Comparison of ENCODE assay signal across 21 cellular contexts in the genomic region with DNA sequence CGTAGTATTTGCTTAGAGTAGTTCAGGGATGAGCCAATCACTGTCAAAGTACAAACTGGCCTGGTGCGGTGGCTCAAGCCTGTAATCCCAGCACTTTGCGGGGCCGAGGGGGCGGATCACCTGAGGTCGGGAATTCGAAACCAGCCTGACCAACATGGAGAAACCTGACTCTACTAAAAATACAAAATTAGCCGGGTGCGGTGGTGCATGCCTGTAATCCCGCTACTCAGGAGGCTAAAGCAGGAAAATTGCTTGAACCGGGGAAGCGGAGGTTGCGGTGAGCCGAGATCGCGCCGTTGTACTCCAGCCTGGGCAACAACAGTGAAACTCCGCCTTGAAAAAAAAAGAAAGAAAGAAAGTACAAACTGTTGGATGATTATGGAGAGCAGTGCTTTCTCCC. TPM values are rescaled to one million over a fixed set of nuclear protein-coding genes. Genes with fewer than 3 reads are reported as not detected.
DNase-seq lines count a peak whose midpoint lies in the region; ATAC-seq and TF ChIP-seq lines count a peak whose summit lies in the region.
"Had no signal": no experiment of that assay in that cellular context is flagged by ENCODE, and none has a peak within 500 bp of the region (broad histone marks: within the 10 kb centered on the region; RNA-seq: fewer than 3 reads in every experiment).

No MANE protein-coding gene starts in this region.

- H3K23ac ChIP-seq in trophoblast cell (ENCODE audit: low read length), result no peak overlapping the region

- H3K4me1 ChIP-seq in trophoblast cell (ENCODE audit: control insufficient read depth in 1 of 2, insufficient read depth in 2 of 2, low read length in 2 of 2) (peaks cover 2 to 4% of the 10 kb centered on the region in 2 experiments), breast epithelium (no peaks in the 10 kb centered on the region)

- H2AK5ac ChIP-seq in trophoblast cell (ENCODE audit: low read length), result no peak overlapping the region

- H3K27me3 ChIP-seq in WERI-Rb-1 (ENCODE audit: insufficient read depth, low read depth, severe bottlenecking) (no peaks in the 10 kb centered on the region), trophoblast cell (ENCODE audit: insufficient read depth, low read length) (no peaks in the 10 kb centered on the region), breast epithelium (no peaks in the 10 kb centered on the region)
- H3K27me3 ChIP-seq: BLaER1 had no signal

- no peak overlapping the region for H2BK5ac ChIP-seq in trophoblast cell (ENCODE audit: low read depth, low read length, poor library complexity)

- H3K4me3 Mint-ChIP-seq in CD14-positive monocyte, result no peak overlapping the region
- H3K4me3 Mint-ChIP-seq: B cell; CD4-positive, alpha-beta T cell; CD8-positive, alpha-beta memory T cell had no signal

- H3K9me3 ChIP-seq in WERI-Rb-1 (ENCODE audit: severe bottlenecking), result peaks cover 3% of the 10 kb centered on the region
- no peaks in the 10 kb centered on the region for H3K9me3 ChIP-seq in trophoblast cell (ENCODE audit: insufficient read depth, low read depth, low read length)
- H3K9me3 ChIP-seq in breast epithelium, result no peaks in the 10 kb centered on the region

- H4K8ac ChIP-seq in trophoblast cell (ENCODE audit: low read depth, low read length), result no peak overlapping the region

- no peak for TF ChIP-seq CTCF in CD14-positive monocyte (IDR thresholded peaks at IDR 0.05)
- no peak for TF ChIP-seq CTCF in WERI-Rb-1 (IDR thresholded peaks at IDR 0.05; ENCODE audit: low read depth, low read length)
- TF ChIP-seq CTCF in foreskin fibroblast (IDR thresholded peaks at IDR 0.05; ENCODE audit: low read depth, low read length), result no peak
- TF ChIP-seq CTCF in breast epithelium (IDR thresholded peaks at IDR 0.05), result no peak

- no peak overlapping the region for H3K4me3 ChIP-seq in WERI-Rb-1 (ENCODE audit: low read depth, low read length)
- H3K4me3 ChIP-seq in trophoblast cell (ENCODE audit: low read depth, low read length), result no peak overlapping the region
- H3K4me3 ChIP-seq in foreskin fibroblast (ENCODE audit: low read depth in 1 of 2, low read length in 2 of 2), result no peak overlapping the region
- H3K4me3 ChIP-seq in breast epithelium, result no peak overlapping the region
- H3K4me3 ChIP-seq: BLaER1 had no signal

- H3K4ac ChIP-seq in trophoblast cell (ENCODE audit: low read depth, low read length), result no peak overlapping the region

- peaks cover 2% of the 10 kb centered on the region for H3K79me1 ChIP-seq in trophoblast cell (ENCODE audit: low read length)

- ATAC-seq in HG02623 (IDR thresholded peaks at IDR 0.05; ENCODE audit: unreplicated experiment) (no peak), GM19324 (IDR thresholded peaks at IDR 0.05; ENCODE audit: low FRiP score, unreplicated experiment) (no peak)

- WGBS in trophoblast cell (ENCODE audit: extremely low coverage, insufficient coverage, insufficient read length), result no CpG with 5 or more reads among the region's 18 CpGs

- no peak overlapping the region for H2AFZ ChIP-seq in trophoblast cell (ENCODE audit: insufficient read depth, low read length, poor library complexity)

- peaks cover 0 to 2% (median 0%) of the 10 kb centered on the region in 3 donors for H3K27me3 Mint-ChIP-seq in CD14-positive monocyte (ENCODE audit: low read depth in 3 of 3)
- H3K27me3 Mint-ChIP-seq: B cell; CD4-positive, alpha-beta T cell had no signal

- no peak overlapping the region for H2BK12ac ChIP-seq in trophoblast cell (ENCODE audit: low read length)

- no peak overlapping the region for H3K14ac ChIP-seq in trophoblast cell (ENCODE audit: low read length)

- no peaks in the 10 kb centered on the region for H3K36me3 Mint-ChIP-seq in CD14-positive monocyte
- H3K36me3 Mint-ChIP-seq: CD8-positive, alpha-beta memory T cell had no signal

- no peak overlapping the region for H4K12ac ChIP-seq in trophoblast cell (ENCODE audit: low read depth, low read length)

- no peak overlapping the region for H3K18ac ChIP-seq in trophoblast cell (ENCODE audit: low read length)

- no peak for TF ChIP-seq POLR2A in breast epithelium (IDR thresholded peaks at IDR 0.05)

- no peaks in the 10 kb centered on the region for H3K36me3 ChIP-seq in WERI-Rb-1
- H3K36me3 ChIP-seq in trophoblast cell (ENCODE audit: control insufficient read depth in 1 of 2, insufficient read depth in 2 of 2, low read length in 2 of 2), result peaks cover 0 to 2% of the 10 kb centered on the region in 2 experiments
- no peaks in the 10 kb centered on the region for H3K36me3 ChIP-seq in breast epithelium
- H3K36me3 ChIP-seq: BLaER1 had no signal

- H4K91ac ChIP-seq in trophoblast cell (ENCODE audit: low read depth, low read length), result peak overlapping the region; percentile 2

- H3K27ac ChIP-seq in WERI-Rb-1 (no peak overlapping the region), trophoblast cell (ENCODE audit: low read depth, low read length) (no peak overlapping the region), breast epithelium (no peak overlapping the region)
- H3K27ac ChIP-seq: 22Rv1, BLaER1, C4-2B had no signal

- H3K79me2 ChIP-seq in trophoblast cell (ENCODE audit: control insufficient read depth, insufficient read depth, low read length, poor library complexity), result peaks cover 2% of the 10 kb centered on the region

- peak overlapping the region in 4 of 7 donors; percentile 35 to 88 (median 63) for H3K27ac Mint-ChIP-seq in CD14-positive monocyte
- H3K27ac Mint-ChIP-seq: B cell; CD4-positive, alpha-beta T cell had no signal

- peaks cover 0 to 4% (median 1%) of the 10 kb centered on the region in 7 donors for H3K9me3 Mint-ChIP-seq in CD14-positive monocyte
- H3K9me3 Mint-ChIP-seq: CD4-positive, alpha-beta T cell; CD8-positive, alpha-beta memory T cell had no signal

- H3K4me1 Mint-ChIP-seq in CD14-positive monocyte, result peaks cover 46% of the 10 kb centered on the region
- H3K4me1 Mint-ChIP-seq: CD8-positive, alpha-beta memory T cell had no signal

- H2BK120ac ChIP-seq in trophoblast cell (ENCODE audit: insufficient read depth, low read length, poor library complexity), result peak overlapping the region; percentile 3

- intact Hi-C loops in CD14-positive monocyte (cut with micrococcal nuclease), result no loop called here
- intact Hi-C loops in breast epithelium (cut with DNase I; ENCODE audit: low total_unique reads), result no loop called here

- DNase-seq in CD14-positive monocyte (ENCODE audit: low spot score) (no peak), WERI-Rb-1 (peak; percentile 30), left kidney (ENCODE audit: low read depth, low spot score) (peak; percentile 40), trophoblast cell (no peak), foreskin fibroblast (no peak), breast epithelium (ENCODE audit: low spot score in 2 of 2) (no peak)
- DNase-seq: CD4-positive, alpha-beta T cell; CD8-positive, alpha-beta memory T cell; DMS 273 treated with DMSO at 0.1 percent for 48 hours; DMS79; EL; GF-D8; GOT3; H7; HCEC 1CT had no signal

- H3K4me2 ChIP-seq in trophoblast cell (ENCODE audit: low read length), result no peak overlapping the region
- H3K4me2 ChIP-seq: BLaER1 had no signal

- no peak overlapping the region for H3K9ac ChIP-seq in trophoblast cell (ENCODE audit: low read length)
- H3K9ac ChIP-seq: BLaER1 had no signal

RNA-seq across cellular contexts. Expression of gene JARID2, which starts 27.5 kb away (rescaled TPM):
- 10 to 100 TPM in 1 of 2 donors, 1 to 10 TPM in 1; 6.8 to 12.5 TPM for polyA plus RNA-seq in CD14-positive monocyte
- 41.7 and 44.1 TPM in 2 replicates for polyA plus RNA-seq in trophoblast cell (2013)
- 10 to 100 TPM; 10.5 to 13.9 (median 11.5) TPM for total RNA-seq in breast epithelium

Comparison
In these comparisons a context has a peak if more than half of its experiments do, and no peak if none do; other contexts are left out.
1. DNase-seq: peak in WERI-Rb-1 (single experiment) and left kidney (single experiment); none in CD14-positive monocyte (single experiment), trophoblast cell (0 of 2), foreskin fibroblast (0 of 2) and breast epithelium (0 of 2).